25 cellular contexts compared by ENCODE assay signal in genomic region chr2:43777306-43777926, GRCh38.
"Had no signal": no experiment of that assay in that cellular context is flagged by ENCODE, and none has a peak within 500 bp of the region (broad histone marks: within the 10 kb centered on the region; RNA-seq: fewer than 3 reads in every experiment).

No MANE protein-coding gene starts in this region.

- H3K27me3 ChIP-seq: ascending aorta, cardiac muscle cell, colonic mucosa, esophagus squamous epithelium, neural progenitor cell, right atrium auricular region, testis, transverse colon had no signal

- ATAC-seq: natural killer cell; stimulated activated naive B cell treated with anti-CD40 and anti-IgM and Interleukin-4, amounts not matched to agents 10 μg/mL and 1 μg/mL and 100 μg/mL, for 72 hours; T-cell had no signal

- H3K4me3 ChIP-seq: ascending aorta, cardiac muscle cell, colonic mucosa, esophagus squamous epithelium, left ventricle myocardium inferior, lung, neural progenitor cell, right atrium auricular region, smooth muscle cell, testis, transverse colon had no signal

- H3K4me2 ChIP-seq: neural progenitor cell, smooth muscle cell had no signal

- DNase-seq: activated B cell treated with CpG ODN at 0.5 μM for 24 hours; activated CD4-positive, alpha-beta T cell treated with anti-CD3 and anti-CD28 coated beads for 4 hours; activated gamma-delta T cell; cerebellar nuclear complex; colonic mucosa; effector CD8-positive, alpha-beta T cell; esophagus squamous epithelium; glutamatergic neuron; left ventricle myocardium inferior; mesendoderm; natural killer cell; stimulated activated naive B cell treated with anti-CD40 and anti-IgM and Interleukin-4, amounts not matched to agents 10 μg/mL and 1 μg/mL and 100 μg/mL, for 72 hours; T-cell; testis; transverse colon had no signal

- H2AFZ ChIP-seq: neural progenitor cell had no signal

- H3K27ac Mint-ChIP-seq: activated B cell treated with CpG ODN at 0.5 μM for 24 hours; activated T-helper 1 cell treated with anti-CD3 and anti-CD28 coated beads, Interleukin-12 subunit alpha, Interleukin-12 subunit beta, Interleukin-2, Interleukin-4 antibody, amounts not matched to agents 30 ng/mL and 10 ng/mL and 1 ng/mL, durations not matched to agents 14 hours and 24 hours and 36 hours; brain; natural killer cell; neural progenitor cell; stimulated activated naive B cell treated with anti-CD40 and anti-IgM and Interleukin-4, amounts not matched to agents 10 μg/mL and 1 μg/mL and 100 μg/mL, for 72 hours; T-cell had no signal

- H3K4me3 Mint-ChIP-seq: activated B cell treated with CpG ODN at 0.5 μM for 24 hours; activated naive CD8-positive, alpha-beta T cell; activated T-helper 1 cell treated with anti-CD3 and anti-CD28 coated beads, Interleukin-12 subunit alpha, Interleukin-12 subunit beta, Interleukin-2, Interleukin-4 antibody, amounts not matched to agents 30 ng/mL and 10 ng/mL and 1 ng/mL, durations not matched to agents 14 hours and 24 hours and 36 hours; natural killer cell; neural progenitor cell; stimulated activated naive B cell treated with anti-CD40 and anti-IgM and Interleukin-4, amounts not matched to agents 10 μg/mL and 1 μg/mL and 100 μg/mL, for 72 hours; T-cell had no signal

- H3K27ac ChIP-seq: ascending aorta, cardiac muscle cell, colonic mucosa, epithelial cell of prostate, esophagus squamous epithelium, left ventricle myocardium inferior, neural progenitor cell, right atrium auricular region, testis, transverse colon had no signal

- H3K9me3 Mint-ChIP-seq: activated B cell treated with CpG ODN at 0.5 μM for 24 hours; activated T-helper 1 cell treated with anti-CD3 and anti-CD28 coated beads, Interleukin-12 subunit alpha, Interleukin-12 subunit beta, Interleukin-2, Interleukin-4 antibody, amounts not matched to agents 30 ng/mL and 10 ng/mL and 1 ng/mL, durations not matched to agents 14 hours and 24 hours and 36 hours; brain; natural killer cell; neural progenitor cell; stimulated activated naive B cell treated with anti-CD40 and anti-IgM and Interleukin-4, amounts not matched to agents 10 μg/mL and 1 μg/mL and 100 μg/mL, for 72 hours; T-cell had no signal

- H3K27me3 Mint-ChIP-seq: activated B cell treated with CpG ODN at 0.5 μM for 24 hours; activated naive CD8-positive, alpha-beta T cell; brain; stimulated activated naive B cell treated with anti-CD40 and anti-IgM and Interleukin-4, amounts not matched to agents 10 μg/mL and 1 μg/mL and 100 μg/mL, for 72 hours; T-cell had no signal

- H3K9me3 ChIP-seq: ascending aorta, colonic mucosa, esophagus squamous epithelium, left ventricle myocardium inferior, right atrium auricular region, testis, transverse colon had no signal

- H3K9ac ChIP-seq: neural progenitor cell had no signal

- H3K4me1 ChIP-seq: ascending aorta, colonic mucosa, neural progenitor cell, right atrium auricular region had no signal

- H3K36me3 ChIP-seq: colonic mucosa, neural progenitor cell, right atrium auricular region had no signal

- H3K36me3 Mint-ChIP-seq: natural killer cell had no signal
